ENCODE assay signal across 4 cellular contexts in genomic region chr1:184763520-184763919, GRCh38. TPM values are rescaled to one million over a fixed set of nuclear protein-coding genes. Genes with fewer than 3 reads are reported as not detected.
DNase-seq lines count a peak whose midpoint lies in the region; ATAC-seq, FAIRE-seq and TF ChIP-seq lines count a peak whose summit lies in the region.
"Not testable (repeated sequence)": the region's sequence is repeated elsewhere in the genome, so short reads cannot be mapped to it uniquely, and the experiment has no call there.

No MANE protein-coding gene starts in this region.

- CTCF ChIA-PET in K562 (lab: Yijun Ruan, JAX; ENCODE audit: low intra/inter-chr PET ratio), result not testable (repeated sequence)

- not testable (repeated sequence) for H3K4me2 ChIP-seq in K562 (ENCODE audit: insufficient read depth, low read length)

- H2AFZ ChIP-seq in K562 (ENCODE audit: low read depth, low read length), result not testable (repeated sequence)

- H3K9me1 ChIP-seq in K562 (ENCODE audit: control insufficient read depth, insufficient read depth, low read length), result not testable (repeated sequence)

- FAIRE-seq in K562 (lab: Jason Lieb, UNC), result not testable (repeated sequence)

- TF ChIP-seq POLR2A in K562 (conservative IDR thresholded peaks at IDR 0.05), result not testable (repeated sequence)

- H3K4me1 Mint-ChIP-seq in central memory CD8-positive, alpha-beta T cell; nephron progenitor cell: not testable (repeated sequence)

- not testable (repeated sequence) for BruUV-seq in K562 (replicated peaks; lab: Mats Ljungman, UMichigan)

- not testable (repeated sequence) for TF ChIP-seq EP300 in K562 (IDR thresholded peaks at IDR 0.05; ENCODE audit: low read length)

- 74% methylated on average over 3 of the region's 3 CpGs for WGBS in K562 (ENCODE audit: insufficient coverage, low coverage, missing lambda C conversion rate)

- not testable (repeated sequence) for H3K4me3 Mint-ChIP-seq in central memory CD8-positive, alpha-beta T cell; nephron progenitor cell

- not testable (repeated sequence) for H3K4me3 ChIP-seq in K562

- H3K9me3 Mint-ChIP-seq in central memory CD8-positive, alpha-beta T cell, result not testable (repeated sequence)
- H3K9me3 Mint-ChIP-seq in nephron progenitor cell, result peaks cover 13% of the 10 kb centered on the region

- in situ Hi-C loops in K562 (cut with MboI), result not testable (repeated sequence)

- not testable (repeated sequence) for H3K9ac ChIP-seq in K562 (ENCODE audit: insufficient read depth in 1 of 2, low read depth in 2 of 2, low read length in 2 of 2)

- TF ChIP-seq CTCF in VCaP (conservative IDR thresholded peaks at IDR 0.05); K562 (IDR thresholded peaks at IDR 0.05 in 2 of 3, conservative IDR thresholded peaks at IDR 0.05 in 1 of 3; ENCODE audit: insufficient read depth in 2 of 3, low read depth in 1 of 3, low read length in 3 of 3); nephron progenitor cell (IDR thresholded peaks at IDR 0.05): not testable (repeated sequence)

- POLR2A ChIA-PET in K562 (lab: Yijun Ruan, JAX), result interaction anchor here (1.8 kb wide), 1 partner anchor 8 kb away, joined by 13 read pairs; the partner anchor contains the start of gene EDEM3

- H4K20me1 ChIP-seq in K562 (replicated peaks; ENCODE audit: control insufficient read depth, insufficient read depth, low read length), result not testable (repeated sequence)

- not testable (repeated sequence) for H3K9me3 ChIP-seq in K562 (replicated peaks; ENCODE audit: control insufficient read depth, insufficient read depth, low read depth, low read length)

- H3K27me3 Mint-ChIP-seq in central memory CD8-positive, alpha-beta T cell, result not testable (repeated sequence)
- peaks cover 13% of the 10 kb centered on the region for H3K27me3 Mint-ChIP-seq in nephron progenitor cell (ENCODE audit: low read depth, poor library complexity)

- H3K79me2 ChIP-seq in K562 (ENCODE audit: control insufficient read depth, insufficient read depth, low read length), result not testable (repeated sequence)

- intact Hi-C loops in K562 (cut with micrococcal nuclease), result not testable (repeated sequence)

- not testable (repeated sequence) for DNase-seq in K562 (ENCODE audit: extremely low read depth in 1 of 4, low spot score in 3 of 4); central memory CD8-positive, alpha-beta T cell (ENCODE audit: low spot score in 2 of 2); nephron progenitor cell

- H3K27me3 ChIP-seq in K562 (ENCODE audit: control insufficient read depth in 2 of 2, insufficient read depth in 2 of 2, low read length in 2 of 2), result not testable (repeated sequence)

- ATAC-seq in K562; central memory CD8-positive, alpha-beta T cell (replicated peaks; ENCODE audit: extremely low read depth, poor library complexity, severe bottlenecking): not testable (repeated sequence)

- not testable (repeated sequence) for H3K36me3 Mint-ChIP-seq in central memory CD8-positive, alpha-beta T cell (ENCODE audit: insufficient read depth); nephron progenitor cell (ENCODE audit: low read depth)

- not testable (repeated sequence) for H3K36me3 ChIP-seq in K562 (ENCODE audit: control insufficient read depth, insufficient read depth, low read length)

- TF ChIP-seq RAD21 in K562 (CRISPR knock-in tag; conservative IDR thresholded peaks at IDR 0.05 in 1 of 2, IDR thresholded peaks at IDR 0.05 in 1 of 2), result not testable (repeated sequence)

- H3K27ac ChIP-seq in VCaP, result peak overlapping the region; percentile 89
- not testable (repeated sequence) for H3K27ac ChIP-seq in K562 (ENCODE audit: extremely low read depth, low read depth, low read length)

- H3K27ac Mint-ChIP-seq in central memory CD8-positive, alpha-beta T cell (ENCODE audit: low read depth), result peak overlapping the region; percentile 29
- peak overlapping the region; percentile 56 for H3K27ac Mint-ChIP-seq in nephron progenitor cell

- H3K4me1 ChIP-seq in K562 (replicated peaks in 1 of 2; ENCODE audit: control insufficient read depth in 2 of 2, insufficient read depth in 2 of 2, low read length in 2 of 2), result peaks cover 5 to 12% of the 10 kb centered on the region in 2 experiments; a peak in 4 of 5 replicates

TF ChIP-seq in K562, 482 proteins besides CTCF, POLR2A, EP300 and RAD21:
- peak; percentile 95 for TF ChIP-seq ZNF431 (CRISPR knock-in tag; IDR thresholded peaks at IDR 0.05)

RNA-seq across cellular contexts. Expression of gene EDEM3, which starts 8.9 kb away (rescaled TPM):
- 30.0 and 65.7 TPM in 2 replicates for total RNA-seq in K562 (2011; cell fraction: chromatin; rRNA removed; ENCODE audit: low replicate concordance)
- total RNA-seq in K562 (2011; cell fraction: nucleolus; rRNA removed), result 18.3 and 23.0 TPM in 2 replicates
- 49.9 and 51.0 TPM in 2 replicates for total RNA-seq in K562 (2011; cell fraction: nucleoplasm; rRNA removed)
- 27.9 and 30.9 TPM in 2 replicates for total RNA-seq in K562 (2014; rRNA removed)
- total RNA-seq in K562 (2014; rRNA removed; fragmentation: Illumina TruSeq; extraction: Trizol), result 46.6 and 47.9 TPM in 2 replicates
- 40.9 and 45.9 TPM in 2 replicates for total RNA-seq in K562 (2015; rRNA removed; fragmentation: Illumina TruSeq; extraction: Trizol)
- 30.7 and 40.3 TPM in 2 replicates for total RNA-seq in K562 (2021)
- polyA plus RNA-seq in K562 (2011; rRNA removed), result 27.3 and 28.0 TPM in 2 replicates
- 3.5 and 9.9 TPM in 2 replicates for polyA plus RNA-seq in K562 (2011; cell fraction: cytosol; rRNA removed)
- polyA plus RNA-seq in K562 (2011; cell fraction: nucleus; rRNA removed), result 24.2 and 34.5 TPM in 2 replicates
- 20.5 and 21.3 TPM in 2 replicates for polyA plus RNA-seq in K562 (2012)
- 22.3 and 31.6 TPM in 2 replicates for polyA plus RNA-seq in K562 (2014; fragmentation: Illumina TruSeq; extraction: Trizol)
- 10 to 100 TPM; 15.8 to 18.5 TPM for polyA plus RNA-seq in K562 (2014; fragmentation: Nextera tagmentation; extraction: Ambion mirVana)
- polyA plus RNA-seq in K562 (2014; rRNA removed), result 16.6 and 19.5 TPM in 2 replicates
- polyA minus RNA-seq in K562 (2011; rRNA and poly(A)+ RNA removed), result 137 and 138 TPM in 2 replicates
- 33.3 and 55.8 TPM in 2 replicates for polyA minus RNA-seq in K562 (2011; cell fraction: cytosol; rRNA and poly(A)+ RNA removed)
- polyA minus RNA-seq in K562 (2011; cell fraction: nucleus; rRNA and poly(A)+ RNA removed), result 17.2 and 36.8 TPM in 2 replicates
